Comparison of ENCODE assay signal across 17 cellular contexts in genomic region chr7:24786306-24786705, GRCh38. TPM values are rescaled to one million over a fixed set of nuclear protein-coding genes. Genes with fewer than 3 reads are reported as not detected.
DNase-seq lines count a peak whose midpoint lies in the region; ATAC-seq and TF ChIP-seq lines count a peak whose summit lies in the region.
"Had no signal": no experiment of that assay in that cellular context is flagged by ENCODE, and none has a peak within 500 bp of the region (broad histone marks: within the 10 kb centered on the region; RNA-seq: fewer than 3 reads in every experiment).

No MANE protein-coding gene starts in this region.

- H3K27ac Mint-ChIP-seq in activated naive CD4-positive, alpha-beta T cell treated with anti-CD3 and anti-CD28 coated beads, Interleukin-2, amount 50 U/mL, for 24 hours = peak overlapping the region; percentile 10
- H3K27ac Mint-ChIP-seq: type B pancreatic cell had no signal

- peaks cover 1% of the 10 kb centered on the region for H3K36me3 Mint-ChIP-seq in activated naive CD4-positive, alpha-beta T cell treated with anti-CD3 and anti-CD28 coated beads, Interleukin-2, amount 50 U/mL, for 24 hours
- H3K36me3 Mint-ChIP-seq: stimulated activated effector memory CD8-positive, alpha-beta T cell treated with anti-CD3 and anti-CD28 coated beads, Interleukin-12 subunit alpha, Interleukin-12 subunit beta, amount 100 ng/mL, for 72 hours had no signal

- H3K9me3 Mint-ChIP-seq in activated naive CD4-positive, alpha-beta T cell treated with anti-CD3 and anti-CD28 coated beads, Interleukin-2, amount 50 U/mL, for 24 hours = no peaks in the 10 kb centered on the region
- H3K9me3 Mint-ChIP-seq: stimulated activated effector memory CD8-positive, alpha-beta T cell treated with anti-CD3 and anti-CD28 coated beads, Interleukin-12 subunit alpha, Interleukin-12 subunit beta, amount 100 ng/mL, for 72 hours had no signal

- H3K4me3 ChIP-seq in RWPE2 (ENCODE audit: severe bottlenecking) (no peak overlapping the region), upper lobe of right lung (no peak overlapping the region)
- H3K4me3 ChIP-seq: HAP-1, heart right ventricle had no signal

- peaks cover 10% of the 10 kb centered on the region for H3K4me1 ChIP-seq in RWPE2 (ENCODE audit: insufficient read depth, poor library complexity, severe bottlenecking)
- no peaks in the 10 kb centered on the region for H3K4me1 ChIP-seq in upper lobe of right lung
- H3K4me1 ChIP-seq: HAP-1 had no signal

- intact Hi-C loops in upper lobe of right lung (cut with DNase I) = no loop called here

- H3K4me1 Mint-ChIP-seq in activated naive CD4-positive, alpha-beta T cell treated with anti-CD3 and anti-CD28 coated beads, Interleukin-2, amount 50 U/mL, for 24 hours = no peaks in the 10 kb centered on the region

- ATAC-seq in RWPE2 (ENCODE audit: low read depth) (no peak), upper lobe of right lung (peak; percentile 54), GM21825 (IDR thresholded peaks at IDR 0.05; ENCODE audit: unreplicated experiment) (no peak)

- no peak for DNase-seq in activated naive CD4-positive, alpha-beta T cell (lab: John Stamatoyannopoulos, UW)
- DNase-seq in RWPE2 (ENCODE audit: low spot score) (no peak), fibroblast of gingiva (ENCODE audit: low read depth) (peak; percentile 33), upper lobe of right lung (no peak), NCI-H526 treated with DMSO at 0.1 percent for 48 hours (lab: John Stamatoyannopoulos, UW) (no peak), hypothalamus (lab: John Stamatoyannopoulos, UW) (no peak)
- DNase-seq: activated CD4-positive, alpha-beta T cell treated with anti-CD3 and anti-CD28 coated beads, Interleukin-2, amount 50 U/mL, for 1 hour; Caco-2; NCI-H1105 treated with DMSO at 0.1 percent for 48 hours; NCI-H2171 treated with DMSO at 0.1 percent for 48 hours; small intestine had no signal

- no peak overlapping the region for H3K4me3 Mint-ChIP-seq in activated naive CD4-positive, alpha-beta T cell treated with anti-CD3 and anti-CD28 coated beads, Interleukin-2, amount 50 U/mL, for 24 hours
- H3K4me3 Mint-ChIP-seq: stimulated activated effector memory CD8-positive, alpha-beta T cell treated with anti-CD3 and anti-CD28 coated beads, Interleukin-12 subunit alpha, Interleukin-12 subunit beta, amount 100 ng/mL, for 72 hours; type B pancreatic cell had no signal

- no peaks in the 10 kb centered on the region for H3K27me3 ChIP-seq in RWPE2 (ENCODE audit: insufficient read depth, poor library complexity, severe bottlenecking)
- H3K27me3 ChIP-seq in upper lobe of right lung = no peaks in the 10 kb centered on the region
- H3K27me3 ChIP-seq: heart right ventricle had no signal

- no peak for TF ChIP-seq CTCF in RWPE2 (IDR thresholded peaks at IDR 0.05; ENCODE audit: poor library complexity, severe bottlenecking)
- no peak for TF ChIP-seq CTCF in upper lobe of right lung (IDR thresholded peaks at IDR 0.05)

- peak overlapping the region; percentile 6 for H3K27ac ChIP-seq in RWPE2 (ENCODE audit: poor library complexity, severe bottlenecking)
- H3K27ac ChIP-seq in upper lobe of right lung = no peak overlapping the region

- H3K36me3 ChIP-seq in RWPE2 (ENCODE audit: low read depth) (no peaks in the 10 kb centered on the region), upper lobe of right lung (no peaks in the 10 kb centered on the region)
- H3K36me3 ChIP-seq: HAP-1, heart right ventricle had no signal

- H3K9me3 ChIP-seq in RWPE2 (ENCODE audit: severe bottlenecking) (no peaks in the 10 kb centered on the region), upper lobe of right lung (no peaks in the 10 kb centered on the region)
- H3K9me3 ChIP-seq: Caco-2, HAP-1 had no signal

- H3K27me3 Mint-ChIP-seq in activated naive CD4-positive, alpha-beta T cell treated with anti-CD3 and anti-CD28 coated beads, Interleukin-2, amount 50 U/mL, for 24 hours = no peaks in the 10 kb centered on the region
- H3K27me3 Mint-ChIP-seq: type B pancreatic cell had no signal

RNA-seq across cellular contexts. Expression of gene GSDME, which starts 29.0 kb away (rescaled TPM):
- 13.4 TPM for total RNA-seq in upper lobe of right lung
